Comparison of ENCODE assay signal across 12 cellular contexts in genomic region chr12:112524676-112525425, GRCh38.
DNase-seq lines count a peak whose midpoint lies in the region; ATAC-seq and TF ChIP-seq lines count a peak whose summit lies in the region.
"Had no signal": no experiment of that assay in that cellular context is flagged by ENCODE, and none has a peak within 500 bp of the region (broad histone marks: within the 10 kb centered on the region; RNA-seq: fewer than 3 reads in every experiment).

No MANE protein-coding gene starts in this region.

- H4K5ac ChIP-seq in mesendoderm (ENCODE audit: low read length), result no peak overlapping the region

- POLR2A ChIA-PET in activated CD4-positive, alpha-beta T cell treated with anti-CD3 and anti-CD28 coated beads, Interleukin-2, amount 10 ng/mL, durations not matched to agents 7 days and 5 days (lab: Charles Lee), result no interaction called here

- TF ChIP-seq CTCF in brain microvascular endothelial cell (IDR thresholded peaks at IDR 0.05; ENCODE audit: low read depth, low read length, missing control alignments) (peak; percentile 47), heart left ventricle (IDR thresholded peaks at IDR 0.05) (no peak)

- H3K4ac ChIP-seq in mesendoderm (ENCODE audit: low read depth, low read length), result no peak overlapping the region

- CTCF ChIA-PET in activated CD4-positive, alpha-beta T cell treated with anti-CD3 and anti-CD28 coated beads, Interleukin-2, amount 10 ng/mL, durations not matched to agents 7 days and 5 days (lab: Charles Lee), result no interaction called here

- H3K27ac Mint-ChIP-seq in activated CD4-positive, alpha-beta T cell treated with anti-CD3 and anti-CD28 coated beads, Interleukin-2, amount 10 ng/mL, durations not matched to agents 7 days and 5 days, result no peak overlapping the region
- H3K27ac Mint-ChIP-seq: nephron progenitor cell had no signal

- H3K23ac ChIP-seq in mesendoderm (ENCODE audit: low read length), result no peak overlapping the region

- H3K4me1 Mint-ChIP-seq in activated CD4-positive, alpha-beta T cell treated with anti-CD3 and anti-CD28 coated beads, Interleukin-2, amount 10 ng/mL, durations not matched to agents 7 days and 5 days, result no peaks in the 10 kb centered on the region
- H3K4me1 Mint-ChIP-seq: nephron progenitor cell had no signal

- H3K27ac ChIP-seq in brain microvascular endothelial cell (no peak overlapping the region), mesendoderm (ENCODE audit: low read depth, low read length) (no peak overlapping the region), heart left ventricle (no peak overlapping the region)
- H3K27ac ChIP-seq: coronary artery had no signal

- no peak overlapping the region for H2AK5ac ChIP-seq in mesendoderm (ENCODE audit: low read length)

- H3K27me3 ChIP-seq in brain microvascular endothelial cell (replicated peaks) (no peaks in the 10 kb centered on the region), mesendoderm (ENCODE audit: insufficient read depth, low read length, poor library complexity) (no peaks in the 10 kb centered on the region), heart left ventricle (no peaks in the 10 kb centered on the region)

- H3K36me3 ChIP-seq in brain microvascular endothelial cell (replicated peaks), result no peaks in the 10 kb centered on the region
- H3K36me3 ChIP-seq in mesendoderm (ENCODE audit: control insufficient read depth, insufficient read depth, low read length), result no peaks in the 10 kb centered on the region
- no peaks in the 10 kb centered on the region for H3K36me3 ChIP-seq in heart left ventricle
- H3K36me3 ChIP-seq: HAP-1 had no signal

- no peak overlapping the region for H3K4me3 Mint-ChIP-seq in activated CD4-positive, alpha-beta T cell treated with anti-CD3 and anti-CD28 coated beads, Interleukin-2, amount 10 ng/mL, durations not matched to agents 7 days and 5 days
- H3K4me3 Mint-ChIP-seq: nephron progenitor cell had no signal

- H3K36me3 Mint-ChIP-seq in activated CD4-positive, alpha-beta T cell treated with anti-CD3 and anti-CD28 coated beads, Interleukin-2, amount 10 ng/mL, durations not matched to agents 7 days and 5 days (ENCODE audit: low read depth), result no peaks in the 10 kb centered on the region

- H3K56ac ChIP-seq in mesendoderm (ENCODE audit: low read length), result no peak overlapping the region

- H2BK5ac ChIP-seq in mesendoderm (ENCODE audit: low read length), result no peak overlapping the region

- H3K9me3 Mint-ChIP-seq in activated CD4-positive, alpha-beta T cell treated with anti-CD3 and anti-CD28 coated beads, Interleukin-2, amount 10 ng/mL, durations not matched to agents 7 days and 5 days, result no peaks in the 10 kb centered on the region

- peak; percentile 58 for DNase-seq in Daoy (ENCODE audit: low read depth)
- DNase-seq in LoVo (ENCODE audit: low spot score), result peak; percentile 23
- peak; percentile 3 for DNase-seq in brain microvascular endothelial cell
- DNase-seq in mesendoderm, result peak; percentile 34
- no peak for DNase-seq in activated CD4-positive, alpha-beta T cell treated with anti-CD3 and anti-CD28 coated beads, Interleukin-2, amount 10 ng/mL, durations not matched to agents 7 days and 5 days
- no peak for DNase-seq in heart left ventricle
- DNase-seq: NCI-H2107, nephron progenitor cell had no signal

- no peaks in the 10 kb centered on the region for H3K79me2 ChIP-seq in mesendoderm (ENCODE audit: control insufficient read depth, insufficient read depth, low read length)

- H3K9ac ChIP-seq in mesendoderm (ENCODE audit: low read length), result no peak overlapping the region

- no peaks in the 10 kb centered on the region for H3K79me1 ChIP-seq in mesendoderm (ENCODE audit: low read length)

- H3K4me1 ChIP-seq in mesendoderm (ENCODE audit: control insufficient read depth, low read depth, low read length) (no peaks in the 10 kb centered on the region), heart left ventricle (no peaks in the 10 kb centered on the region)
- H3K4me1 ChIP-seq: HAP-1 had no signal

- H3K18ac ChIP-seq in mesendoderm (ENCODE audit: low read length), result no peak overlapping the region

- H2BK120ac ChIP-seq in mesendoderm (ENCODE audit: low read depth, low read length), result no peak overlapping the region

- intact Hi-C loops in heart left ventricle (cut with DNase I), result no loop called here

- no peak overlapping the region for H3K4me3 ChIP-seq in brain microvascular endothelial cell (ENCODE audit: low read depth, low read length)
- H3K4me3 ChIP-seq in mesendoderm (ENCODE audit: low read length), result no peak overlapping the region
- no peak overlapping the region for H3K4me3 ChIP-seq in heart left ventricle
- H3K4me3 ChIP-seq: coronary artery, HAP-1 had no signal

- WGBS in mesendoderm (ENCODE audit: extremely low coverage, insufficient coverage, low lambda C conversion rate), result no CpG with 5 or more reads among the region's 5 CpGs
- WGBS in heart left ventricle, 4 donors, result 62 to 74% (median 66%) methylated on average over 5 of the region's 5 CpGs

- H3K27me3 Mint-ChIP-seq in activated CD4-positive, alpha-beta T cell treated with anti-CD3 and anti-CD28 coated beads, Interleukin-2, amount 10 ng/mL, durations not matched to agents 7 days and 5 days, result no peaks in the 10 kb centered on the region

- no peak for TF ChIP-seq POLR2A in heart left ventricle (IDR thresholded peaks at IDR 0.05)

- no peak overlapping the region for H3K4me2 ChIP-seq in mesendoderm (ENCODE audit: low read length)

- in situ Hi-C loops in brain microvascular endothelial cell (cut with HindIII; ENCODE audit: low pct_ligation_motif_present, low sequenced_read_pairs), result no loop called here

- no peak overlapping the region for H4K8ac ChIP-seq in mesendoderm (ENCODE audit: low read depth, low read length)

- H3K9me3 ChIP-seq in heart left ventricle, result no peaks in the 10 kb centered on the region
- H3K9me3 ChIP-seq: HAP-1 had no signal

- no peak overlapping the region for H2BK15ac ChIP-seq in mesendoderm (replicated peaks; ENCODE audit: low read depth)

- ATAC-seq in HG03108 (IDR thresholded peaks at IDR 0.05; ENCODE audit: unreplicated experiment) (no peak), GM19397 (IDR thresholded peaks at IDR 0.05; ENCODE audit: unreplicated experiment) (no peak), heart left ventricle (no peak)

Comparison
In these comparisons a context has a peak if more than half of its experiments do, and no peak if none do; other contexts are left out.
1. DNase-seq: peak in Daoy (single experiment), LoVo (single experiment), brain microvascular endothelial cell (single experiment) and mesendoderm (single experiment); none in activated CD4-positive, alpha-beta T cell treated with anti-CD3 and anti-CD28 coated beads, Interleukin-2, amount 10 ng/mL, durations not matched to agents 7 days and 5 days (single experiment) and heart left ventricle (0 of 5).